In genomic region chr16:21644674-21645073, GRCh38 we compare ENCODE assay signal across 11 cellular contexts. TPM values are rescaled to one million over a fixed set of nuclear protein-coding genes. Genes with fewer than 3 reads are reported as not detected.
DNase-seq lines count a peak whose midpoint lies in the region; ATAC-seq, FAIRE-seq and TF ChIP-seq lines count a peak whose summit lies in the region.
"Had no signal": no experiment of that assay in that cellular context is flagged by ENCODE, and none has a peak within 500 bp of the region (broad histone marks: within the 10 kb centered on the region; RNA-seq: fewer than 3 reads in every experiment).

No MANE protein-coding gene starts in this region.

- peak overlapping the region; percentile 66 to 90 (median 81) for H3K4me3 Mint-ChIP-seq in naive thymus-derived CD4-positive, alpha-beta T cell

- H3K36me3 Mint-ChIP-seq in activated naive CD4-positive, alpha-beta T cell treated with anti-CD3 and anti-CD28 coated beads, Interleukin-2, amount 50 U/mL, for 72 hours: no peaks in the 10 kb centered on the region
- peaks cover 0 to 5% (median 0%) of the 10 kb centered on the region in 5 donors for H3K36me3 Mint-ChIP-seq in naive thymus-derived CD4-positive, alpha-beta T cell

- H3K9ac ChIP-seq in kidney (ENCODE audit: low read length in 2 of 2): no peak overlapping the region

- TF ChIP-seq CTCF in kidney (IDR thresholded peaks at IDR 0.05; ENCODE audit: borderline replicate concordance, extremely low read depth, insufficient read depth): no peak
- no peak for TF ChIP-seq CTCF in GM10266 (IDR thresholded peaks at IDR 0.05; ENCODE audit: control insufficient read depth, insufficient read depth, low read depth, missing control alignments)

- FAIRE-seq in GM19239 (lab: Jason Lieb, UNC) (peak; percentile 72), kidney (lab: Jason Lieb, UNC) (no peak)

- CTCF ChIA-PET in naive thymus-derived CD4-positive, alpha-beta T cell (lab: Charles Lee): interaction anchor here (3.5 to 8.0 kb wide), 3 partner anchors 12 to 64 kb away, joined by 19 to 83 read pairs (median 51); no protein-coding TSS in a partner anchor

- no peak for ATAC-seq in activated naive CD4-positive, alpha-beta T cell treated with anti-CD3 and anti-CD28 coated beads, Interleukin-2, amount 50 U/mL, for 72 hours
- ATAC-seq in naive thymus-derived CD4-positive, alpha-beta T cell: no peak
- no peak for ATAC-seq in GM18873 (IDR thresholded peaks at IDR 0.05; ENCODE audit: low FRiP score, unreplicated experiment)

- H3K79me2 ChIP-seq in ACC112 (ENCODE audit: control insufficient read depth, insufficient read depth, low read length, unreplicated experiment): peaks cover 47% of the 10 kb centered on the region

- H3K9me3 ChIP-seq in naive thymus-derived CD4-positive, alpha-beta T cell (ENCODE audit: control insufficient read depth in 2 of 3, low read length in 3 of 3): no peaks in the 10 kb centered on the region
- H3K9me3 ChIP-seq in kidney (ENCODE audit: control insufficient read depth in 1 of 2, low read length in 2 of 2): no peaks in the 10 kb centered on the region
- H3K9me3 ChIP-seq: Caco-2 had no signal

- H3K4me3 ChIP-seq in ACC112 (ENCODE audit: low read depth, low read length) (peak overlapping the region; percentile 67; the same call in 1 of the 2 replicates), kidney (ENCODE audit: low read length in 2 of 2) (no peak overlapping the region)
- peak overlapping the region; percentile 57 for H3K4me3 ChIP-seq in naive thymus-derived CD4-positive, alpha-beta T cell (ENCODE audit: low read length)

- intact Hi-C loops in naive thymus-derived CD4-positive, alpha-beta T cell (cut with micrococcal nuclease): loop anchor here (1.0 to 10.0 kb wide), 9 partner anchors 13 to 1504 kb away; partner anchors contain the start of genes METTL9 (in 2 of the 2), THUMPD1 (in 1 of the 2), UQCRC2 (in 1 of the 2) and USP31 (in 1 of the 2)
- intact Hi-C loops in kidney (cut with DNase I): no loop called here

- peaks cover 36% of the 10 kb centered on the region for H3K4me1 ChIP-seq in ACC112 (ENCODE audit: control insufficient read depth, insufficient read depth, low read length, unreplicated experiment)
- H3K4me1 ChIP-seq in naive thymus-derived CD4-positive, alpha-beta T cell (ENCODE audit: control insufficient read depth in 2 of 2, insufficient read depth in 2 of 2, low read length in 2 of 2): peaks cover 42 to 57% of the 10 kb centered on the region in 2 donors
- peaks cover 0 to 3% of the 10 kb centered on the region in 2 donors for H3K4me1 ChIP-seq in kidney (ENCODE audit: control insufficient read depth in 1 of 2, insufficient read depth in 1 of 2, low read depth in 1 of 2, low read length in 2 of 2)
- H3K4me1 ChIP-seq: Caco-2 had no signal

- no peaks in the 10 kb centered on the region for H3K27me3 Mint-ChIP-seq in naive thymus-derived CD4-positive, alpha-beta T cell

- H3K9me3 Mint-ChIP-seq in activated naive CD4-positive, alpha-beta T cell treated with anti-CD3 and anti-CD28 coated beads, Interleukin-2, amount 50 U/mL, for 72 hours: no peaks in the 10 kb centered on the region
- H3K9me3 Mint-ChIP-seq in naive thymus-derived CD4-positive, alpha-beta T cell: no peaks in the 10 kb centered on the region

- no peak overlapping the region for H2AFZ ChIP-seq in ACC112 (ENCODE audit: low read length, unreplicated experiment)

- H3K36me3 ChIP-seq in ACC112 (ENCODE audit: insufficient read depth, low read length): no peaks in the 10 kb centered on the region
- H3K36me3 ChIP-seq in naive thymus-derived CD4-positive, alpha-beta T cell (ENCODE audit: control insufficient read depth in 2 of 3, insufficient read depth in 3 of 3, low read length in 3 of 3): no peaks in the 10 kb centered on the region
- peaks cover 0 to 5% of the 10 kb centered on the region in 2 donors for H3K36me3 ChIP-seq in kidney (ENCODE audit: control insufficient read depth in 1 of 2, insufficient read depth in 2 of 2, low read length in 2 of 2)

- POLR2A ChIA-PET in naive thymus-derived CD4-positive, alpha-beta T cell (lab: Charles Lee): interaction anchor here (1.0 to 4.8 kb wide), 2 partner anchors 23 to 47 kb away, joined by 3 to 26 read pairs; no protein-coding TSS in a partner anchor

- H3K27ac ChIP-seq in ACC112 (ENCODE audit: low read depth, low read length): peak overlapping the region; percentile 76; the same call in 1 of the 2 replicates
- H3K27ac ChIP-seq in naive thymus-derived CD4-positive, alpha-beta T cell (ENCODE audit: low read depth, low read length): peak overlapping the region; percentile 77
- H3K27ac ChIP-seq in kidney (ENCODE audit: low read depth in 2 of 2, low read length in 2 of 2): no peak overlapping the region

- H3K4me1 Mint-ChIP-seq in naive thymus-derived CD4-positive, alpha-beta T cell: peaks cover 30 to 62% (median 54%) of the 10 kb centered on the region in 7 donors

- DNase-seq in GM19239 (ENCODE audit: insufficient read length, low spot score): no peak
- DNase-seq in activated naive CD4-positive, alpha-beta T cell treated with anti-CD3 and anti-CD28 coated beads, Interleukin-2, amount 50 U/mL, for 72 hours (ENCODE audit: low spot score in 2 of 2): no peak
- no peak for DNase-seq in naive thymus-derived CD4-positive, alpha-beta T cell
- no peak for DNase-seq in kidney
- DNase-seq in ecto neural progenitor cell (ENCODE audit: low spot score): no peak
- no peak for DNase-seq in GM10266 (ENCODE audit: extremely low spot score)
- DNase-seq: activated CD4-positive, CD25-positive, alpha-beta regulatory T cell treated with anti-CD3 and anti-CD28 coated beads, Interleukin-2, amount 50 U/mL, for 72 hours; Caco-2; SHP77 had no signal

- peak overlapping the region; percentile 77 to 81 for H3K27ac Mint-ChIP-seq in activated naive CD4-positive, alpha-beta T cell treated with anti-CD3 and anti-CD28 coated beads, Interleukin-2, amount 50 U/mL, for 72 hours
- peak overlapping the region; percentile 91 to 97 (median 95) for H3K27ac Mint-ChIP-seq in naive thymus-derived CD4-positive, alpha-beta T cell

- H3K27me3 ChIP-seq in ACC112 (ENCODE audit: insufficient read depth, low read length): no peaks in the 10 kb centered on the region
- H3K27me3 ChIP-seq in naive thymus-derived CD4-positive, alpha-beta T cell (ENCODE audit: control insufficient read depth in 2 of 2, insufficient read depth in 2 of 2, low read length in 2 of 2): no peaks in the 10 kb centered on the region

RNA-seq across cellular contexts. Expression of gene IGSF6, which starts 7.7 kb away (rescaled TPM):
- under 1 TPM in 1 of 2 donors, not detected in 1; 0.30 TPM for total RNA-seq in activated naive CD4-positive, alpha-beta T cell treated with anti-CD3 and anti-CD28 coated beads, Interleukin-2, amount 50 U/mL, for 72 hours
- total RNA-seq in naive thymus-derived CD4-positive, alpha-beta T cell: 10 to 100 TPM in 1 of 5 experiments, 1 to 10 TPM in 3, under 1 TPM in 1; 0.94 to 25.7 (median 2.7) TPM
- under 1 TPM; 0.33 to 0.41 TPM for polyA plus RNA-seq in naive thymus-derived CD4-positive, alpha-beta T cell
- 8.1 TPM for total RNA-seq in kidney
- 1.1 TPM for polyA plus RNA-seq in kidney (ENCODE audit: insufficient read depth, low read depth, low replicate concordance)
- total RNA-seq: Caco-2 had no signal

RNA-seq across cellular contexts. Expression of gene OTOA, which starts 19.1 kb away (rescaled TPM):
- under 1 TPM; 0.12 to 0.18 TPM for total RNA-seq in activated naive CD4-positive, alpha-beta T cell treated with anti-CD3 and anti-CD28 coated beads, Interleukin-2, amount 50 U/mL, for 72 hours
- total RNA-seq in naive thymus-derived CD4-positive, alpha-beta T cell: under 1 TPM in 4 of 5 experiments, not detected in 1; 0.07 to 0.17 (median 0.13) TPM
- polyA plus RNA-seq in naive thymus-derived CD4-positive, alpha-beta T cell: under 1 TPM in 1 of 2 donors, not detected in 1; 0.04 TPM
- 0.13 TPM for total RNA-seq in kidney
- 0.39 TPM for polyA plus RNA-seq in kidney (ENCODE audit: insufficient read depth, low read depth, low replicate concordance)
- total RNA-seq: Caco-2 had no signal

RNA-seq across cellular contexts. Expression of gene METTL9, which starts 45.3 kb away (rescaled TPM):
- 100 to 1,000 TPM in 1 of 2 donors, 10 to 100 TPM in 1; 92.2 to 117 TPM for total RNA-seq in activated naive CD4-positive, alpha-beta T cell treated with anti-CD3 and anti-CD28 coated beads, Interleukin-2, amount 50 U/mL, for 72 hours
- total RNA-seq in naive thymus-derived CD4-positive, alpha-beta T cell: 100 to 1,000 TPM in 1 of 5 experiments, 10 to 100 TPM in 4; 68.4 to 128 (median 80.1) TPM
- 100 to 1,000 TPM; 116 to 118 TPM for polyA plus RNA-seq in naive thymus-derived CD4-positive, alpha-beta T cell
- total RNA-seq in kidney: 129 TPM
- polyA plus RNA-seq in kidney (ENCODE audit: insufficient read depth, low read depth, low replicate concordance): 193 TPM

Comparison
In these comparisons a context has a peak if more than half of its experiments do, and no peak if none do; other contexts are left out.
1. H3K27ac ChIP-seq: peak in ACC112 (single experiment) and naive thymus-derived CD4-positive, alpha-beta T cell (single experiment); none in kidney (0 of 2).
2. H3K4me3 ChIP-seq: peak in ACC112 (single experiment) and naive thymus-derived CD4-positive, alpha-beta T cell (single experiment); none in kidney (0 of 2).